In genomic region chr17:47232465-47232864, GRCh38 we compare ENCODE assay signal across 17 cellular contexts. TPM values are rescaled to one million over a fixed set of nuclear protein-coding genes. Genes with fewer than 3 reads are reported as not detected.
DNase-seq lines count a peak whose midpoint lies in the region; ATAC-seq and TF ChIP-seq lines count a peak whose summit lies in the region.
"Had no signal": no experiment of that assay in that cellular context is flagged by ENCODE, and none has a peak within 500 bp of the region (broad histone marks: within the 10 kb centered on the region; RNA-seq: fewer than 3 reads in every experiment).

No MANE protein-coding gene starts in this region.

- H2BK120ac ChIP-seq in neuronal stem cell (ENCODE audit: low read depth, low read length) = no peak overlapping the region

- H3K9ac ChIP-seq in neural progenitor cell (no peak overlapping the region), neuronal stem cell (ENCODE audit: low read depth, low read length, poor library complexity) (no peak overlapping the region)

- H3K27ac ChIP-seq in neural progenitor cell (no peak overlapping the region), neuronal stem cell (replicated peaks; ENCODE audit: low read length) (no peak overlapping the region)
- H3K27ac ChIP-seq: A549 had no signal

- H3K4me3 ChIP-seq in neural progenitor cell (no peak overlapping the region), neuronal stem cell (ENCODE audit: low read length in 2 of 2) (no peak overlapping the region)
- H3K4me3 ChIP-seq: A549 had no signal

- H3K27ac Mint-ChIP-seq in WTC11 = no peak overlapping the region
- H3K27ac Mint-ChIP-seq in dendritic cell treated with granulocyte-macrophage colony-stimulating factor and Interleukin-4, amounts not matched to agents 40 ng/mL and 50 ng/mL, for 4 days = peak overlapping the region; percentile 53
- H3K27ac Mint-ChIP-seq in neural progenitor cell = peak overlapping the region; percentile 74
- H3K27ac Mint-ChIP-seq in stimulated activated naive B cell treated with anti-CD40 and anti-IgM and Interleukin-4, amounts not matched to agents 10 μg/mL and 1 μg/mL and 100 μg/mL, for 72 hours = peak overlapping the region; percentile 81
- H3K27ac Mint-ChIP-seq: CD8-positive, alpha-beta T cell; HFFc6 had no signal

- TF ChIP-seq CTCF in WTC11 (IDR thresholded peaks at IDR 0.05) = no peak
- TF ChIP-seq CTCF in neural progenitor cell (IDR thresholded peaks at IDR 0.05) = no peak

- peaks cover 14% of the 10 kb centered on the region for H3K27me3 Mint-ChIP-seq in WTC11 (ENCODE audit: low read depth)
- peaks cover 9% of the 10 kb centered on the region for H3K27me3 Mint-ChIP-seq in dendritic cell treated with granulocyte-macrophage colony-stimulating factor and Interleukin-4, amounts not matched to agents 40 ng/mL and 50 ng/mL, for 4 days
- peaks cover 22% of the 10 kb centered on the region for H3K27me3 Mint-ChIP-seq in neural progenitor cell (ENCODE audit: insufficient read depth, low read depth)
- H3K27me3 Mint-ChIP-seq in stimulated activated naive B cell treated with anti-CD40 and anti-IgM and Interleukin-4, amounts not matched to agents 10 μg/mL and 1 μg/mL and 100 μg/mL, for 72 hours = no peaks in the 10 kb centered on the region

- H3F3A ChIP-seq in neural progenitor cell (ENCODE audit: low read depth) = no peaks in the 10 kb centered on the region

- no CpG with 5 or more reads among the region's 2 CpGs for WGBS in neuronal stem cell (ENCODE audit: extremely low coverage in 2 of 2, insufficient read length in 2 of 2, insufficient replicate concordance in 1 of 2), 2 donors

- H3K36me3 Mint-ChIP-seq in WTC11 (no peaks in the 10 kb centered on the region), neural progenitor cell (no peaks in the 10 kb centered on the region)
- no peaks in the 10 kb centered on the region for H3K36me3 Mint-ChIP-seq in dendritic cell treated with granulocyte-macrophage colony-stimulating factor and Interleukin-4, amounts not matched to agents 40 ng/mL and 50 ng/mL, for 4 days (ENCODE audit: low read depth)
- H3K36me3 Mint-ChIP-seq in stimulated activated naive B cell treated with anti-CD40 and anti-IgM and Interleukin-4, amounts not matched to agents 10 μg/mL and 1 μg/mL and 100 μg/mL, for 72 hours = peaks cover 4 to 7% of the 10 kb centered on the region in 2 donors
- H3K36me3 Mint-ChIP-seq: CD14-positive monocyte; CD8-positive, alpha-beta T cell had no signal

- intact Hi-C loops in dendritic cell treated with granulocyte-macrophage colony-stimulating factor and Interleukin-4, amounts not matched to agents 40 ng/mL and 50 ng/mL, for 4 days (cut with micrococcal nuclease) = no loop called here

- H3K4me2 ChIP-seq in neural progenitor cell (no peak overlapping the region), neuronal stem cell (ENCODE audit: insufficient read depth, low read length, poor library complexity, severe bottlenecking) (no peak overlapping the region)
- H3K4me2 ChIP-seq: A549 had no signal

- H3K9me3 ChIP-seq in neural progenitor cell (ENCODE audit: low read depth) = no peaks in the 10 kb centered on the region
- no peaks in the 10 kb centered on the region for H3K9me3 ChIP-seq in neuronal stem cell (replicated peaks in 1 of 2; ENCODE audit: control insufficient read depth in 2 of 2, insufficient read depth in 1 of 2, low read depth in 1 of 2, low read length in 2 of 2)
- H3K9me3 ChIP-seq: A549 had no signal

- DNase-seq in WTC11 (ENCODE audit: low spot score) (no peak), neural progenitor cell (ENCODE audit: low spot score) (no peak), neuronal stem cell (ENCODE audit: low spot score) (no peak), NCI-H1417 treated with DMSO at 0.1 percent for 48 hours (lab: John Stamatoyannopoulos, UW) (no peak)
- no peak for DNase-seq in stimulated activated naive B cell treated with anti-CD40 and anti-IgM and Interleukin-4, amounts not matched to agents 10 μg/mL and 1 μg/mL and 100 μg/mL, for 72 hours
- DNase-seq: CD8-positive, alpha-beta T cell; COR-L47; DND-41; GDM1; HCEC 1CT; HFFc6; KBM-7 had no signal

- H3K27me3 ChIP-seq in neural progenitor cell = peaks cover 16% of the 10 kb centered on the region
- H3K27me3 ChIP-seq in neuronal stem cell (ENCODE audit: control insufficient read depth in 3 of 3, insufficient read depth in 3 of 3, low read depth in 1 of 3, low read length in 3 of 3) = no peaks in the 10 kb centered on the region

- H3K14ac ChIP-seq in neuronal stem cell (ENCODE audit: low read length) = no peak overlapping the region

- POLR2A ChIA-PET in WTC11 (lab: Charles Lee) = interaction anchor here (0.9 kb wide), 1 partner anchor 42 kb away, joined by 3 read pairs; no protein-coding TSS in a partner anchor

- no peak for ATAC-seq in WTC11
- no peak for ATAC-seq in stimulated activated naive B cell treated with anti-CD40 and anti-IgM and Interleukin-4, amounts not matched to agents 10 μg/mL and 1 μg/mL and 100 μg/mL, for 72 hours (replicated peaks)
- no peak for ATAC-seq in HG03469 (IDR thresholded peaks at IDR 0.05; ENCODE audit: unreplicated experiment)
- ATAC-seq: A549; CD8-positive, alpha-beta T cell had no signal

- no peak overlapping the region for H2BK12ac ChIP-seq in neuronal stem cell (ENCODE audit: low read length)

- H2AFZ ChIP-seq in neural progenitor cell (replicated peaks) (no peak overlapping the region), neuronal stem cell (ENCODE audit: low read length) (no peak overlapping the region)

- H4K8ac ChIP-seq in neuronal stem cell (ENCODE audit: low read depth, low read length) = no peak overlapping the region

- no peak overlapping the region for H3K23ac ChIP-seq in neuronal stem cell (ENCODE audit: low read depth, low read length, poor library complexity)

- H4K91ac ChIP-seq in neuronal stem cell (ENCODE audit: low read depth, low read length, poor library complexity) = no peak overlapping the region

- H2BK15ac ChIP-seq in neuronal stem cell (ENCODE audit: low read length) = no peak overlapping the region

- H3K4ac ChIP-seq in neuronal stem cell (ENCODE audit: low read length) = no peak overlapping the region

- no peak overlapping the region for H3K18ac ChIP-seq in neuronal stem cell (ENCODE audit: low read length)

- no peaks in the 10 kb centered on the region for H4K20me1 ChIP-seq in neural progenitor cell (ENCODE audit: low read depth)

- H3K9me3 Mint-ChIP-seq in WTC11 = no peaks in the 10 kb centered on the region
- H3K9me3 Mint-ChIP-seq in dendritic cell treated with granulocyte-macrophage colony-stimulating factor and Interleukin-4, amounts not matched to agents 40 ng/mL and 50 ng/mL, for 4 days = peaks cover 11% of the 10 kb centered on the region
- no peaks in the 10 kb centered on the region for H3K9me3 Mint-ChIP-seq in neural progenitor cell
- peaks cover 4 to 5% of the 10 kb centered on the region in 2 donors for H3K9me3 Mint-ChIP-seq in stimulated activated naive B cell treated with anti-CD40 and anti-IgM and Interleukin-4, amounts not matched to agents 10 μg/mL and 1 μg/mL and 100 μg/mL, for 72 hours
- H3K9me3 Mint-ChIP-seq: CD8-positive, alpha-beta T cell had no signal

- H3K36me3 ChIP-seq in neural progenitor cell (no peaks in the 10 kb centered on the region), neuronal stem cell (replicated peaks in 1 of 2; ENCODE audit: control insufficient read depth in 2 of 2, insufficient read depth in 2 of 2, low read length in 2 of 2) (no peaks in the 10 kb centered on the region)

- H3K79me2 ChIP-seq in neural progenitor cell (ENCODE audit: low read depth) = no peaks in the 10 kb centered on the region

- H3K79me1 ChIP-seq in neuronal stem cell (ENCODE audit: low read depth, low read length) = no peaks in the 10 kb centered on the region

- H3K4me1 ChIP-seq in neural progenitor cell (peaks cover 6% of the 10 kb centered on the region), neuronal stem cell (ENCODE audit: control insufficient read depth in 2 of 2, insufficient read depth in 1 of 2, low read depth in 1 of 2, low read length in 2 of 2) (peaks cover 3 to 7% of the 10 kb centered on the region in 2 donors)

- H3K4me3 Mint-ChIP-seq in WTC11 = no peak overlapping the region
- H3K4me3 Mint-ChIP-seq in dendritic cell treated with granulocyte-macrophage colony-stimulating factor and Interleukin-4, amounts not matched to agents 40 ng/mL and 50 ng/mL, for 4 days = no peak overlapping the region
- H3K4me3 Mint-ChIP-seq in neural progenitor cell = no peak overlapping the region
- no peak overlapping the region for H3K4me3 Mint-ChIP-seq in stimulated activated naive B cell treated with anti-CD40 and anti-IgM and Interleukin-4, amounts not matched to agents 10 μg/mL and 1 μg/mL and 100 μg/mL, for 72 hours
- H3K4me3 Mint-ChIP-seq: CD14-positive monocyte; CD8-positive, alpha-beta T cell; HFFc6 had no signal

- H3K4me1 Mint-ChIP-seq in WTC11 (peaks cover 14% of the 10 kb centered on the region), neural progenitor cell (peaks cover 10% of the 10 kb centered on the region)
- H3K4me1 Mint-ChIP-seq in dendritic cell treated with granulocyte-macrophage colony-stimulating factor and Interleukin-4, amounts not matched to agents 40 ng/mL and 50 ng/mL, for 4 days (ENCODE audit: low read depth) = peaks cover 32% of the 10 kb centered on the region
- peaks cover 19 to 26% of the 10 kb centered on the region in 2 donors for H3K4me1 Mint-ChIP-seq in stimulated activated naive B cell treated with anti-CD40 and anti-IgM and Interleukin-4, amounts not matched to agents 10 μg/mL and 1 μg/mL and 100 μg/mL, for 72 hours

- H2AK5ac ChIP-seq in neuronal stem cell (ENCODE audit: low read depth, low read length) = no peak overlapping the region

- no peak overlapping the region for H2BK5ac ChIP-seq in neuronal stem cell (ENCODE audit: low read length)

- CTCF ChIA-PET in WTC11 (lab: Charles Lee) = no interaction called here

TF ChIP-seq in WTC11, 78 proteins besides CTCF, POLR2A, EP300 and RAD21 (continues in another document):
- TF ChIP-seq ESRRA (CRISPR knock-in tag; IDR thresholded peaks at IDR 0.05; ENCODE audit: borderline replicate concordance) = no peak
- TF ChIP-seq, protein P1, sequence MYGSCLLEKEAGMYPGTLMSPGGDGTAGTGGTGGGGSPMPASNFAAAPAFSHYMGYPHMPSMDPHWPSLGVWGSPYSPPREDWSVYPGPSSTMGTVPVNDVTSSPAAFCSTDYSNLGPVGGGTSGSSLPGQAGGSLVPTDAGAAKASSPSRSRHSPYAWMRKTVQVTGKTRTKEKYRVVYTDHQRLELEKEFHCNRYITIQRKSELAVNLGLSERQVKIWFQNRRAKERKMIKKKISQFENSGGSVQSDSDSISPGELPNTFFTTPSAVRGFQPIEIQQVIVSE (CRISPR knock-in tag; IDR thresholded peaks at IDR 0.05; ENCODE audit: borderline replicate concordance) = no peak

RNA-seq across cellular contexts. Expression of gene ITGB3, which starts 21.2 kb away (rescaled TPM):
- total RNA-seq in WTC11 (2021) = 0.04 to 0.14 TPM (median 0.09 TPM) in 3 replicates
- 0.47 TPM in 1 of 2 replicates, not detected in the other for total RNA-seq in neural progenitor cell (ENCODE audit: low replicate concordance)
- 0.01 TPM for polyA plus RNA-seq in neuronal stem cell (2013, experiment 1 of 2)
- polyA plus RNA-seq in neuronal stem cell (2013, experiment 2 of 2) = 0.01 TPM
- total RNA-seq: CD8-positive, alpha-beta T cell had no signal

RNA-seq across cellular contexts. Expression of gene MYL4, which starts 23.3 kb away (rescaled TPM):
- 0.50 TPM in 1 of 3 replicates, not detected in the others for total RNA-seq in WTC11 (2021)
- 0.37 and 0.93 TPM in 2 replicates for total RNA-seq in neural progenitor cell (ENCODE audit: low replicate concordance)
- polyA plus RNA-seq in neuronal stem cell (2013, experiment 1 of 2) = 2.0 TPM
- 2.3 TPM for polyA plus RNA-seq in neuronal stem cell (2013, experiment 2 of 2)
- total RNA-seq: CD8-positive, alpha-beta T cell; HFFc6; HT1080 had no signal
- polyA plus RNA-seq: A549, CD14-positive monocyte had no signal

RNA-seq across cellular contexts. Expression of gene CDC27, which starts 43.4 kb away (rescaled TPM):
- total RNA-seq in WTC11 (2021) = 83.0 to 83.6 TPM (median 83.3 TPM) in 3 replicates
- 104 and 167 TPM in 2 replicates for total RNA-seq in neural progenitor cell (ENCODE audit: low replicate concordance)
- 58.9 TPM for polyA plus RNA-seq in neuronal stem cell (2013, experiment 1 of 2)
- polyA plus RNA-seq in neuronal stem cell (2013, experiment 2 of 2) = 57.4 TPM
